Comparison of ENCODE assay signal across 8 cellular contexts in the genomic region with DNA sequence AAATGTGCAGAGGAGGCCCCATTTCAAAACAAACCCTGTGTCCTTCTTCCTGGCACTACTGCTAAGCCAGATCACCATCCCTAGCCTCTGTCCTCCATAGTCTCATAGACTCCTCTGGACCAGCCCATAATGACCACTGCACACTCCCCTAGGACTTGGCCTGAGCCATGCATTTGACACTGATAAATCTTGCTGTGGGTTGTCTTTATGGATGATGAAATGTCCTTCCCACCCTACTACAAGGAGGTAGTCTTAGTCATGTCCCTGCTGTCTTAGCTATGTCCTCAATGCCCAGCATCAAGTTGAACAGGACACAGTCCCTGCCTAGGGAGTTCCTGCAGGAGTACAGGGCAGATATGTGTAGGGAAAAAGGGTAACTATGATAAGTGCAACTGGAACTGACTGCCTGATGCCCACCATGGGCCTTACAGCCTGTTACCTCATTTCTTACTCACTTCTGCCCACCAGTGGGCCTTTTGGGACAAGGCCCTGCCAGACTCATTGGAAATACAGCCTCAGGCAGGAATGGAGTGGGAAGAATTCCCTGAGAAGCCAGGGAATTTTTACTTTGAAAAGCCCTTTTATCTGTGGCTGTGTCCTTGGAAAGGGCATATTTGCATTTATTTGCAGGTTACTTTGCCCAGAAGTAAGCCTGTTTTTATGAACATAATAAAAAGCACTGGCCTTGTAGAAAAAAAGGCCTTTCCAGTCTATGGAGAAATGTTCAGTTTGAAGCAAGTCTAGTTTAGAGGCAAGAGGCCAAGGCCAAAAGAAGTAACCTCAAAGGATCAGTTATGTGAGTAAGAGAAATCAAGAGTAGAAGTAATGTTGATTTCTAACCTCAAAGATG.
DNase-seq lines count a peak whose midpoint lies in the region; ATAC-seq and TF ChIP-seq lines count a peak whose summit lies in the region.

No MANE protein-coding gene starts in this region.

- H3K36me3 Mint-ChIP-seq in WTC11 = no peaks in the 10 kb centered on the region

- peaks cover 21% of the 10 kb centered on the region for H3K4me1 Mint-ChIP-seq in WTC11

- no peak for TF ChIP-seq POLR2A in tibial nerve (IDR thresholded peaks at IDR 0.05)

- H3K27me3 Mint-ChIP-seq in WTC11 (ENCODE audit: low read depth) = no peaks in the 10 kb centered on the region

- H3K9me3 ChIP-seq in heart right ventricle (no peaks in the 10 kb centered on the region), tibial nerve (no peaks in the 10 kb centered on the region)

- no peaks in the 10 kb centered on the region for H3K9me3 Mint-ChIP-seq in WTC11

- H3K27ac Mint-ChIP-seq in WTC11 = no peak overlapping the region

- no peak for TF ChIP-seq EP300 in tibial nerve (IDR thresholded peaks at IDR 0.05)

- H3K4me3 ChIP-seq in heart right ventricle = no peak overlapping the region
- no peak overlapping the region for H3K4me3 ChIP-seq in tibial nerve

- intact Hi-C loops in heart right ventricle (cut with DNase I) (no loop called here), left cardiac atrium (cut with DNase I) (no loop called here)

- H3K4me3 Mint-ChIP-seq in WTC11 = no peak overlapping the region

- ATAC-seq in heart right ventricle (peak in 2 of 8 donors; percentile 33 to 34), left cardiac atrium (no peak), WTC11 (peak; percentile 94)

- TF ChIP-seq CTCF in heart right ventricle (IDR thresholded peaks at IDR 0.05) (peak in 5 of 9 donors; percentile 5 to 28 (median 18)), WTC11 (IDR thresholded peaks at IDR 0.05) (peak; percentile 38; the same call in 1 of the 2 replicates), tibial nerve (IDR thresholded peaks at IDR 0.05) (peak in 3 of 5 experiments; percentile 12 to 23 (median 13))

- H3K36me3 ChIP-seq in heart right ventricle (no peaks in the 10 kb centered on the region), tibial nerve (no peaks in the 10 kb centered on the region)

- CTCF ChIA-PET in WTC11 (lab: Charles Lee) = no interaction called here

- H3K27ac ChIP-seq in heart right ventricle (no peak overlapping the region), tibial nerve (peak overlapping the region in 1 of 4 donors; percentile 14)

- H3K4me1 ChIP-seq in heart right ventricle (no peaks in the 10 kb centered on the region), tibial nerve (peaks cover 0 to 10% (median 0%) of the 10 kb centered on the region in 4 donors)

- H3K27me3 ChIP-seq in heart right ventricle = no peaks in the 10 kb centered on the region
- H3K27me3 ChIP-seq in tibial nerve = no peaks in the 10 kb centered on the region

- POLR2A ChIA-PET in WTC11 (lab: Charles Lee) = no interaction called here

- DNase-seq in heart right ventricle = no peak
- DNase-seq in left cardiac atrium = no peak
- peak; percentile 53 for DNase-seq in WTC11 (ENCODE audit: low spot score)
- peak; percentile 9 for DNase-seq in iPS DF 19.7 (ENCODE audit: low read depth, low spot score)
- no peak for DNase-seq in tibial nerve (ENCODE audit: low spot score in 2 of 2)
- no peak for DNase-seq in SHP77 treated with DMSO at 0.1 percent for 48 hours (lab: John Stamatoyannopoulos, UW)
- DNase-seq in DMS153 (lab: John Stamatoyannopoulos, UW) = no peak
- no peak for DNase-seq in Kasumi-1 (lab: John Stamatoyannopoulos, UW)

TF ChIP-seq in WTC11, 78 proteins besides CTCF, POLR2A, EP300 and RAD21:
- TF ChIP-seq ZNF121 (CRISPR knock-in tag; IDR thresholded peaks at IDR 0.05) (no peak), FOXJ3 (CRISPR knock-in tag; IDR thresholded peaks at IDR 0.05; ENCODE audit: borderline replicate concordance) (no peak), TCF7 (CRISPR knock-in tag; IDR thresholded peaks at IDR 0.05; ENCODE audit: low read depth) (no peak), CDX4 (CRISPR knock-in tag; IDR thresholded peaks at IDR 0.05; ENCODE audit: borderline replicate concordance) (no peak), NFATC4 (CRISPR knock-in tag; IDR thresholded peaks at IDR 0.05) (no peak), NFE2L1 (CRISPR knock-in tag; IDR thresholded peaks at IDR 0.05) (no peak), TEAD4 (CRISPR knock-in tag; IDR thresholded peaks at IDR 0.05) (no peak), ZNF263 (CRISPR knock-in tag; IDR thresholded peaks at IDR 0.05; ENCODE audit: low read depth) (no peak), RELA (CRISPR knock-in tag; IDR thresholded peaks at IDR 0.05; ENCODE audit: borderline replicate concordance) (no peak), PREB (CRISPR knock-in tag; IDR thresholded peaks at IDR 0.05; ENCODE audit: borderline replicate concordance) (no peak)
- TF ChIP-seq, protein P1, sequence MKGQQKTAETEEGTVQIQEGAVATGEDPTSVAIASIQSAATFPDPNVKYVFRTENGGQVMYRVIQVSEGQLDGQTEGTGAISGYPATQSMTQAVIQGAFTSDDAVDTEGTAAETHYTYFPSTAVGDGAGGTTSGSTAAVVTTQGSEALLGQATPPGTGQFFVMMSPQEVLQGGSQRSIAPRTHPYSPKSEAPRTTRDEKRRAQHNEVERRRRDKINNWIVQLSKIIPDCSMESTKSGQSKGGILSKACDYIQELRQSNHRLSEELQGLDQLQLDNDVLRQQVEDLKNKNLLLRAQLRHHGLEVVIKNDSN (CRISPR knock-in tag; IDR thresholded peaks at IDR 0.05) = no peak

Comparison
In these comparisons a context has a peak if more than half of its experiments do, and no peak if none do; other contexts are left out.
1. DNase-seq: peak in WTC11 (single experiment) and iPS DF 19.7 (single experiment); none in heart right ventricle (0 of 2), left cardiac atrium (single experiment), tibial nerve (0 of 2), SHP77 treated with DMSO at 0.1 percent for 48 hours (single experiment), DMS153 (single experiment) and Kasumi-1 (0 of 2).
2. Peak in every context shown above with its lines, with median percentiles within 50 percentile points of each other: CTCF ChIP-seq.